In the genomic region with DNA sequence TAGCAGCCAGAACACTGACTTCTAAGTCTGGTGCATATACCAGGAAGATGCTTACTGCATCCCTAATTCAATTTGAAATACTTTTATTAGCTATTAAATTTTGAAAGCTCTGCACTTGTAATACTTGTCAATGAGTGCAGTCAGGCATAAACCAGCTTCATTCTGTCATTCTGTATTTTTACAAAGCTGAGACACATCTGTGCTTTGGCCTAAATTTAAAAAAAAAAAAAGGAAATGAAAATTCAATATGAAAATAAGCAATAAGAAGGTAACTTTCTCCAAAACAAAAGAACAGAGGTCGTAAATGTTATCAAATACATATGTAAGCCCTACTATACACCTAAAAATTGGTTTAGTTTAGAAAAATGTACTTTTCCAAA, we compare ENCODE assay signal across 15 cellular contexts. TPM values are rescaled to one million over a fixed set of nuclear protein-coding genes. Genes with fewer than 3 reads are reported as not detected.
A peak's percentile ranks its signal among the peaks of the same experiment; 100 is the strongest.
DNase-seq lines count a peak whose midpoint lies in the region; ATAC-seq and TF ChIP-seq lines count a peak whose summit lies in the region.
"Had no signal": no experiment of that assay in that cellular context is flagged by ENCODE, and none has a peak within 500 bp of the region (broad histone marks: within the 10 kb centered on the region; RNA-seq: fewer than 3 reads in every experiment).

No MANE protein-coding gene starts in this region.

- H3K36me3 ChIP-seq in heart right ventricle, result peaks cover 0 to 53% (median 0%) of the 10 kb centered on the region in 9 donors
- no peaks in the 10 kb centered on the region for H3K36me3 ChIP-seq in mucosa of descending colon (ENCODE audit: low read depth)
- H3K36me3 ChIP-seq: prostate gland had no signal

- no peak overlapping the region for H3K27ac ChIP-seq in heart right ventricle
- H3K27ac ChIP-seq: GM23248, prostate gland had no signal

- intact Hi-C loops in heart right ventricle (cut with DNase I), result loop anchor here in 1 of 10 donors (10.0 kb wide), 1 partner anchor 167 kb away; no protein-coding TSS in a partner anchor
- intact Hi-C loops in mucosa of descending colon (cut with DNase I, micrococcal nuclease), result loop anchor here in 1 of 2 donors (10.0 kb wide), 1 partner anchor 107 kb away; a partner anchor contains a TSS

- CTCF ChIA-PET in GM10248 (lab: Yijun Ruan, JAX), result interaction anchor here (1.0 to 2.4 kb wide), 2 partner anchors 22 to 163 kb away, joined by 3 to 9 read pairs; no protein-coding TSS in a partner anchor

- H3K9me3 ChIP-seq in heart right ventricle, result no peaks in the 10 kb centered on the region
- H3K9me3 ChIP-seq in mucosa of descending colon, result no peaks in the 10 kb centered on the region
- H3K9me3 ChIP-seq: prostate gland had no signal

- POLR2A ChIA-PET in GM10248 (lab: Yijun Ruan, JAX), result interaction anchor here (0.7 kb wide), 1 partner anchor 67 kb away, joined by 9 read pairs; no protein-coding TSS in a partner anchor

- no peak overlapping the region for H3K4me3 ChIP-seq in heart right ventricle
- no peak overlapping the region for H3K4me3 ChIP-seq in mucosa of descending colon
- H3K4me3 ChIP-seq: GM23248, prostate gland had no signal

- H3K4me1 ChIP-seq in heart right ventricle (peaks cover 0 to 23% (median 15%) of the 10 kb centered on the region in 9 donors), mucosa of descending colon (ENCODE audit: low read depth) (peaks cover 19% of the 10 kb centered on the region)

- WGBS in heart right ventricle, 2 donors, result 89 to 93% methylated on average over 1 of the region's 1 CpG

- TF ChIP-seq CTCF in GM10248 (IDR thresholded peaks at IDR 0.05; ENCODE audit: control extremely low read depth, extremely low read depth, low read depth, missing control alignments) (no peak), heart right ventricle (IDR thresholded peaks at IDR 0.05) (no peak), mucosa of descending colon (IDR thresholded peaks at IDR 0.05) (no peak)

- H3K27me3 ChIP-seq in heart right ventricle, result no peaks in the 10 kb centered on the region

- DNase-seq in GM10248 (ENCODE audit: extremely low spot score) (peak; percentile 48), pons (ENCODE audit: low spot score) (no peak), amygdala (lab: John Stamatoyannopoulos, UW) (no peak), heart right ventricle (no peak), mucosa of descending colon (no peak)
- DNase-seq: DMS79; endodermal cell; GM23248; mammary epithelial cell; stimulated activated CD4-positive, alpha-beta T cell treated with anti-CD3 and anti-CD28 coated beads, Interleukin-2, amount 100 ng/mL, for 48 hours; substantia nigra had no signal

- ATAC-seq in GM19351 (IDR thresholded peaks at IDR 0.05; ENCODE audit: unreplicated experiment) (peak; percentile 73), HG02678 (IDR thresholded peaks at IDR 0.05; ENCODE audit: unreplicated experiment) (peak; percentile 68), HG03432 (IDR thresholded peaks at IDR 0.05; ENCODE audit: unreplicated experiment) (peak; percentile 73), heart right ventricle (no peak), mucosa of descending colon (no peak)

RNA-seq across cellular contexts. Expression of a gene that starts 7.0 kb away (rescaled TPM):
- total RNA-seq in heart right ventricle (10 to 100 TPM in 9 of 10 donors, 1 to 10 TPM in 1; 9.3 to 15.2 (median 11.8) TPM), mucosa of descending colon (100 to 1,000 TPM in 2 of 3 donors, 10 to 100 TPM in 1; 69.5 to 142 (median 123) TPM)
- 1 to 10 TPM; 5.4 to 5.6 TPM for polyA plus RNA-seq in heart right ventricle

Comparison
In these comparisons a context has a peak if more than half of its experiments do, and no peak if none do; other contexts are left out.
1. ATAC-seq: peak in GM19351 (single experiment), HG02678 (single experiment) and HG03432 (single experiment); none in heart right ventricle (0 of 8) and mucosa of descending colon (single experiment).
2. RNA of a gene that starts 7.0 kb away (total RNA-seq): 69.5 to 142 TPM in mucosa of descending colon; 9.3 to 15.2 TPM in heart right ventricle; every median in the first group is over 4 times any median in the second.